ENCODE assay signal across 8 cellular contexts in genomic region chr3:185656321-185656840, GRCh38.
A peak's percentile ranks its signal among the peaks of the same experiment; 100 is the strongest.
DNase-seq lines count a peak whose midpoint lies in the region; TF ChIP-seq lines count a peak whose summit lies in the region.

No MANE protein-coding gene starts in this region.

- peak overlapping the region; percentile 78 to 97 for H3K27ac ChIP-seq in coronary artery

- TF ChIP-seq CTCF in coronary artery (IDR thresholded peaks at IDR 0.05) (no peak), GM20000 (IDR thresholded peaks at IDR 0.05; ENCODE audit: extremely low read depth, missing control alignments) (no peak)

- DNase-seq in HPDE6-E6E7 (ENCODE audit: extremely low spot score), result peak; percentile 31
- peak; percentile 88 for DNase-seq in coronary artery (ENCODE audit: low spot score)
- peak; percentile 91 for DNase-seq in kidney tubule cell (ENCODE audit: low spot score)
- peak; percentile 49 for DNase-seq in superior temporal gyrus (ENCODE audit: extremely low spot score)
- DNase-seq in GDM1 (lab: John Stamatoyannopoulos, UW), result no peak
- DNase-seq in SKM-1 treated with dmso at 0.1 percent for 144 hours (lab: John Stamatoyannopoulos, UW; ENCODE audit: unreplicated experiment), result no peak
- no peak for DNase-seq in GM20000 (ENCODE audit: low spot score)
- no peak for DNase-seq in activated T-cell treated with anti-CD3 and anti-CD28 coated beads, Interleukin-2, amount 50 U/mL, for 48 hours

- no peak overlapping the region for H3K4me3 ChIP-seq in coronary artery

Comparison
In these comparisons a context has a peak if more than half of its experiments do, and no peak if none do; other contexts are left out.
1. DNase-seq: peak in HPDE6-E6E7 (single experiment), coronary artery (single experiment), kidney tubule cell (single experiment) and superior temporal gyrus (single experiment); none in GDM1 (single experiment), SKM-1 treated with dmso at 0.1 percent for 144 hours (single experiment), GM20000 (single experiment) and activated T-cell treated with anti-CD3 and anti-CD28 coated beads, Interleukin-2, amount 50 U/mL, for 48 hours (0 of 2).